Comparison of ENCODE assay signal across 12 cellular contexts in genomic region chr2:68287580-68288441, GRCh38. TPM values are rescaled to one million over a fixed set of nuclear protein-coding genes. Genes with fewer than 3 reads are reported as not detected.
A peak's percentile ranks its signal among the peaks of the same experiment; 100 is the strongest.
DNase-seq lines count a peak whose midpoint lies in the region; ATAC-seq, FAIRE-seq and TF ChIP-seq lines count a peak whose summit lies in the region.
"Had no signal": no experiment of that assay in that cellular context is flagged by ENCODE, and none has a peak within 500 bp of the region (broad histone marks: within the 10 kb centered on the region; RNA-seq: fewer than 3 reads in every experiment).

No MANE protein-coding gene starts in this region.

- 58% methylated on average over 2 of the region's 10 CpGs; no CpG with 5 or more reads in 1 of the 2 experiments for WGBS in IMR-90 (ENCODE audit: extremely low coverage in 2 of 2, insufficient read length in 1 of 2), 2 experiments
- WGBS in K562 (ENCODE audit: insufficient coverage, low coverage, missing lambda C conversion rate): 16% methylated on average over 10 of the region's 10 CpGs

- H3K14ac ChIP-seq in IMR-90 (replicated peaks; ENCODE audit: low read depth, low read length): no peak overlapping the region

- TF ChIP-seq POLR2A in IMR-90 (IDR thresholded peaks at IDR 0.05; ENCODE audit: low read depth, low read length): no peak
- no peak for TF ChIP-seq POLR2A in K562 (conservative IDR thresholded peaks at IDR 0.05)

- ATAC-seq in IMR-90 (ENCODE audit: low read depth) (peak; percentile 49), K562 (peak; percentile 77)
- no peak for ATAC-seq in activated CD4-positive, CD25-positive, alpha-beta regulatory T cell treated with anti-CD3 and anti-CD28 coated beads, Interleukin-2, amount 50 U/mL, for 24 hours
- ATAC-seq: WTC11 had no signal

- no peaks in the 10 kb centered on the region for H3K36me3 ChIP-seq in IMR-90 (ENCODE audit: control insufficient read depth, insufficient read depth, low read length)
- H3K36me3 ChIP-seq in K562 (ENCODE audit: control insufficient read depth, insufficient read depth, low read length): no peaks in the 10 kb centered on the region
- no peaks in the 10 kb centered on the region for H3K36me3 ChIP-seq in skeletal muscle satellite cell (ENCODE audit: insufficient read depth, low read length)

- H4K91ac ChIP-seq in IMR-90 (ENCODE audit: insufficient read depth, low read depth, low read length): no peak overlapping the region

- no peak overlapping the region for H4K5ac ChIP-seq in IMR-90 (ENCODE audit: low read depth, low read length)

- H3K27me3 ChIP-seq in IMR-90 (ENCODE audit: control insufficient read depth, insufficient read depth, low read length) (no peaks in the 10 kb centered on the region), K562 (ENCODE audit: control insufficient read depth in 2 of 2, insufficient read depth in 2 of 2, low read length in 2 of 2) (no peaks in the 10 kb centered on the region), skeletal muscle satellite cell (ENCODE audit: control insufficient read depth, insufficient read depth, low read length) (no peaks in the 10 kb centered on the region)

- H3K18ac ChIP-seq in IMR-90 (ENCODE audit: low read depth, low read length): no peak overlapping the region

- no peak overlapping the region for H4K8ac ChIP-seq in IMR-90 (ENCODE audit: low read depth in 2 of 2, low read length in 2 of 2)

- DNase-seq in IMR-90: peak; percentile 61
- peak; percentile 30 to 77 (median 46) for DNase-seq in K562 (ENCODE audit: extremely low read depth in 1 of 4, low spot score in 3 of 4)
- peak; percentile 82 for DNase-seq in iris pigment epithelial cell (ENCODE audit: low read depth)
- no peak for DNase-seq in cerebellar nuclear complex (lab: John Stamatoyannopoulos, UW)
- no peak for DNase-seq in mesenteric fat pad (ENCODE audit: low spot score)
- no peak for DNase-seq in NCI-H446 treated with DMSO at 0.1 percent for 48 hours (lab: John Stamatoyannopoulos, UW)
- DNase-seq: HCEC 1CT, NCI-H1048, retina had no signal

- H3K27ac ChIP-seq in IMR-90 (ENCODE audit: insufficient read depth, low read length) (no peak overlapping the region), K562 (ENCODE audit: extremely low read depth, low read depth, low read length) (peak overlapping the region; percentile 77)

- dilution Hi-C loops in IMR-90 (cut with HindIII; ENCODE audit: low sequenced_read_pairs, unreplicated experiment): no loop called here

- no peak overlapping the region for H3K56ac ChIP-seq in IMR-90 (ENCODE audit: extremely low read depth, insufficient read depth, low read length)

- no peak for TF ChIP-seq CTCF in IMR-90 (conservative IDR thresholded peaks at IDR 0.05; ENCODE audit: low read depth, low read length)
- no peak for TF ChIP-seq CTCF in K562 (IDR thresholded peaks at IDR 0.05 in 2 of 3, conservative IDR thresholded peaks at IDR 0.05 in 1 of 3; ENCODE audit: insufficient read depth in 2 of 3, low read depth in 1 of 3, low read length in 3 of 3)

- no peak overlapping the region for H2AK9ac ChIP-seq in IMR-90 (replicated peaks; ENCODE audit: low read depth, low read length, poor library complexity)

- TF ChIP-seq RAD21 in IMR-90 (IDR thresholded peaks at IDR 0.05; ENCODE audit: low read length): no peak
- TF ChIP-seq RAD21 in K562 (CRISPR knock-in tag; conservative IDR thresholded peaks at IDR 0.05 in 1 of 2, IDR thresholded peaks at IDR 0.05 in 1 of 2): no peak; a peak in 1 of 4 replicates

- CTCF ChIA-PET in IMR-90 (lab: Yijun Ruan, JAX) (interaction anchor here (1.2 kb wide), 1 partner anchor 166 kb away, joined by 3 read pairs; no protein-coding TSS in a partner anchor), K562 (lab: Yijun Ruan, JAX; ENCODE audit: low intra/inter-chr PET ratio) (no interaction called here)

- no peaks in the 10 kb centered on the region for H4K20me1 ChIP-seq in IMR-90 (ENCODE audit: insufficient read depth, low read length)
- no peaks in the 10 kb centered on the region for H4K20me1 ChIP-seq in K562 (replicated peaks; ENCODE audit: control insufficient read depth, insufficient read depth, low read length)

- intact Hi-C loops in IMR-90 (cut with micrococcal nuclease): loop anchor here (5.0 kb wide), 1 partner anchor 154 kb away; no protein-coding TSS in a partner anchor
- intact Hi-C loops in K562 (cut with micrococcal nuclease): no loop called here

- H2AFZ ChIP-seq in IMR-90 (replicated peaks; ENCODE audit: low read length, poor library complexity) (no peak overlapping the region), K562 (ENCODE audit: low read depth, low read length) (peak overlapping the region; percentile 91)

- H3K9ac ChIP-seq in IMR-90 (ENCODE audit: low read depth, low read length) (no peak overlapping the region), K562 (ENCODE audit: insufficient read depth in 1 of 2, low read depth in 2 of 2, low read length in 2 of 2) (peak overlapping the region; percentile 36 to 59; a peak in 2 of 4 replicates), skeletal muscle satellite cell (ENCODE audit: low read depth, low read length) (no peak overlapping the region)

- H3K4me3 ChIP-seq in IMR-90 (ENCODE audit: insufficient read depth, low read depth, low read length) (no peak overlapping the region), K562 (no peak overlapping the region), skeletal muscle satellite cell (ENCODE audit: low read length) (no peak overlapping the region)

- no peak overlapping the region for H3K4ac ChIP-seq in IMR-90 (ENCODE audit: low read depth, low read length)

- FAIRE-seq in K562 (lab: Jason Lieb, UNC): peak; percentile 58

- no peak overlapping the region for H2BK5ac ChIP-seq in IMR-90 (ENCODE audit: low read depth, low read length, poor library complexity, severe bottlenecking)

- POLR2A ChIA-PET in IMR-90 (lab: Charles Lee; ENCODE audit: unreplicated experiment) (no interaction called here), K562 (lab: Yijun Ruan, JAX) (interaction anchor here (0.8 to 1.0 kb wide), 2 partner anchors 23 to 28 kb away, joined by 3 to 4 read pairs; no protein-coding TSS in a partner anchor)

- H3K4me1 ChIP-seq in IMR-90 (ENCODE audit: control insufficient read depth, insufficient read depth, low read length) (no peaks in the 10 kb centered on the region; the same call in 1 of the 2 replicates), K562 (replicated peaks in 1 of 2; ENCODE audit: control insufficient read depth in 2 of 2, insufficient read depth in 2 of 2, low read length in 2 of 2) (peaks cover 14 to 41% of the 10 kb centered on the region in 2 experiments), skeletal muscle satellite cell (ENCODE audit: control insufficient read depth, insufficient read depth, low read length) (peaks cover 21% of the 10 kb centered on the region)

- 0 out of 2 replicates have a peak overlapping the region, but pooled peaks have one; percentile 36 for H3K23ac ChIP-seq in IMR-90 (ENCODE audit: low read depth, low read length)

- no peak overlapping the region; the same call in 1 of the 2 replicates for H2BK20ac ChIP-seq in IMR-90 (ENCODE audit: low read depth, low read length)

- peaks cover 0 to 1% of the 10 kb centered on the region in 2 experiments; a peak in 1 of 4 replicates for H3K79me1 ChIP-seq in IMR-90 (ENCODE audit: low read depth in 1 of 2, low read length in 2 of 2)

- H2BK120ac ChIP-seq in IMR-90 (ENCODE audit: low read depth, low read length): no peak overlapping the region

- no peaks in the 10 kb centered on the region for H3K79me2 ChIP-seq in K562 (ENCODE audit: control insufficient read depth, insufficient read depth, low read length)

- no peaks in the 10 kb centered on the region for H3K9me3 ChIP-seq in IMR-90 (ENCODE audit: control insufficient read depth, insufficient read depth, low read length)
- H3K9me3 ChIP-seq in K562 (replicated peaks; ENCODE audit: control insufficient read depth, insufficient read depth, low read depth, low read length): no peaks in the 10 kb centered on the region
- H3K9me3 ChIP-seq in skeletal muscle satellite cell (replicated peaks; ENCODE audit: low read length): no peaks in the 10 kb centered on the region

- no peak overlapping the region for H2BK15ac ChIP-seq in IMR-90 (ENCODE audit: low read depth, low read length)

- no peak overlapping the region for H2AK5ac ChIP-seq in IMR-90 (ENCODE audit: low read depth, low read length)

- in situ Hi-C loops in IMR-90 (cut with MboI; ENCODE audit: low sequenced_read_pairs) (loop anchor here (5.0 kb wide), 1 partner anchor 166 kb away; no protein-coding TSS in a partner anchor), K562 (cut with MboI) (no loop called here)

- peaks cover 3% of the 10 kb centered on the region; the same call in 1 of the 2 replicates for H3K9me1 ChIP-seq in IMR-90 (ENCODE audit: insufficient read depth, low read length)
- no peaks in the 10 kb centered on the region for H3K9me1 ChIP-seq in K562 (ENCODE audit: control insufficient read depth, insufficient read depth, low read length)

- TF ChIP-seq EP300 in K562 (IDR thresholded peaks at IDR 0.05; ENCODE audit: low read length): no peak; the same call in none of the 2 replicates

- no peak overlapping the region for H3K4me2 ChIP-seq in IMR-90 (ENCODE audit: low read depth, low read length)
- peak overlapping the region; percentile 31 for H3K4me2 ChIP-seq in K562 (ENCODE audit: insufficient read depth, low read length)
- peak overlapping the region; percentile 31 for H3K4me2 ChIP-seq in skeletal muscle satellite cell (ENCODE audit: low read length)

- BruUV-seq in IMR-90 (replicated peaks; lab: Mats Ljungman, UMichigan): no TSS peak
- no TSS peak for BruUV-seq in K562 (replicated peaks; lab: Mats Ljungman, UMichigan)

RNA-seq across cellular contexts. Expression of gene CNRIP1, which starts 31.9 kb away (rescaled TPM):
- total RNA-seq in IMR-90 (2012; rRNA removed): 23.3 and 25.6 TPM in 2 replicates
- 32.6 and 32.7 TPM in 2 replicates for polyA plus RNA-seq in IMR-90 (2012; rRNA removed)
- polyA plus RNA-seq in IMR-90 (2012; cell fraction: cytosol; rRNA removed): 20.4 and 21.8 TPM in 2 replicates
- 9.9 and 22.0 TPM in 2 replicates for polyA plus RNA-seq in IMR-90 (2012; cell fraction: nucleus; rRNA removed; ENCODE audit: low replicate concordance)
- total RNA-seq in K562 (2011; cell fraction: chromatin; rRNA removed; ENCODE audit: low replicate concordance): 0.42 and 1.1 TPM in 2 replicates
- total RNA-seq in K562 (2011; cell fraction: nucleolus; rRNA removed): 0.83 and 1.2 TPM in 2 replicates
- 0.51 and 1.5 TPM in 2 replicates for total RNA-seq in K562 (2011; cell fraction: nucleoplasm; rRNA removed)
- total RNA-seq in K562 (2014; rRNA removed): 0.59 and 1.6 TPM in 2 replicates
- 1.1 TPM in 2 replicates for total RNA-seq in K562 (2014; rRNA removed; fragmentation: Illumina TruSeq; extraction: Trizol)
- total RNA-seq in K562 (2015; rRNA removed; fragmentation: Illumina TruSeq; extraction: Trizol): 1.3 and 1.8 TPM in 2 replicates
- 1.3 and 1.6 TPM in 2 replicates for total RNA-seq in K562 (2021)
- polyA plus RNA-seq in K562 (2011; rRNA removed): 0.30 and 1.9 TPM in 2 replicates
- polyA plus RNA-seq in K562 (2011; cell fraction: cytosol; rRNA removed): 0.22 and 1.1 TPM in 2 replicates
- 0.10 and 1.9 TPM in 2 replicates for polyA plus RNA-seq in K562 (2011; cell fraction: nucleus; rRNA removed)
- 3.5 and 4.2 TPM in 2 replicates for polyA plus RNA-seq in K562 (2012)
- 1.0 and 2.1 TPM in 2 replicates for polyA plus RNA-seq in K562 (2014; fragmentation: Illumina TruSeq; extraction: Trizol)
- 1 to 10 TPM; 1.3 to 1.6 TPM for polyA plus RNA-seq in K562 (2014; fragmentation: Nextera tagmentation; extraction: Ambion mirVana)
- 1.3 and 1.5 TPM in 2 replicates for polyA plus RNA-seq in K562 (2014; rRNA removed)
- 0.30 and 0.67 TPM in 2 replicates for polyA minus RNA-seq in K562 (2011; rRNA and poly(A)+ RNA removed)
- polyA minus RNA-seq in K562 (2011; cell fraction: cytosol; rRNA and poly(A)+ RNA removed): 1.8 TPM in 1 of 2 replicates, not detected in the other
- polyA minus RNA-seq in K562 (2011; cell fraction: nucleus; rRNA and poly(A)+ RNA removed): 0.56 and 1.2 TPM in 2 replicates
- total RNA-seq in skeletal muscle satellite cell (2012; rRNA removed): 24.3 and 29.9 TPM in 2 replicates
- total RNA-seq in mesenteric fat pad: 31.6 TPM

RNA-seq across cellular contexts. Expression of gene PPP3R1, which starts 35.5 kb away (rescaled TPM):
- total RNA-seq in IMR-90 (2012; rRNA removed) (9.1 and 18.1 TPM in 2 replicates), K562 (2014; rRNA removed) (10.5 and 12.5 TPM in 2 replicates), K562 (2014; rRNA removed; fragmentation: Illumina TruSeq; extraction: Trizol) (38.1 and 44.4 TPM in 2 replicates), K562 (2015; rRNA removed; fragmentation: Illumina TruSeq; extraction: Trizol) (29.3 and 30.0 TPM in 2 replicates), K562 (2021) (69.5 and 70.0 TPM in 2 replicates), mesenteric fat pad (66.2 TPM)
- polyA plus RNA-seq in IMR-90 (2012; rRNA removed) (11.0 and 17.3 TPM in 2 replicates), K562 (2011; rRNA removed) (6.9 and 22.2 TPM in 2 replicates), K562 (2014; fragmentation: Illumina TruSeq; extraction: Trizol) (44.2 and 48.8 TPM in 2 replicates), K562 (2014; fragmentation: Nextera tagmentation; extraction: Ambion mirVana) (10 to 100 TPM in 1 of 2 experiments, 1 to 10 TPM in 1; 3.7 to 12.3 TPM), K562 (2014; rRNA removed) (23.2 and 24.8 TPM in 2 replicates)
- polyA plus RNA-seq in IMR-90 (2012; cell fraction: cytosol; rRNA removed): 2.4 and 3.5 TPM in 2 replicates
- polyA plus RNA-seq in IMR-90 (2012; cell fraction: nucleus; rRNA removed; ENCODE audit: low replicate concordance): 0.82 and 7.4 TPM in 2 replicates
- total RNA-seq in K562 (2011; cell fraction: chromatin; rRNA removed; ENCODE audit: low replicate concordance): 5.5 and 20.3 TPM in 2 replicates
- total RNA-seq in K562 (2011; cell fraction: nucleolus; rRNA removed): 4.0 and 5.4 TPM in 2 replicates
- total RNA-seq in K562 (2011; cell fraction: nucleoplasm; rRNA removed): 16.5 and 35.3 TPM in 2 replicates
- 4.3 and 6.2 TPM in 2 replicates for polyA plus RNA-seq in K562 (2011; cell fraction: cytosol; rRNA removed)
- 4.3 and 5.0 TPM in 2 replicates for polyA plus RNA-seq in K562 (2011; cell fraction: nucleus; rRNA removed)
- polyA plus RNA-seq in K562 (2012): 39.5 and 45.7 TPM in 2 replicates
- polyA minus RNA-seq in K562 (2011; rRNA and poly(A)+ RNA removed): 18.4 and 33.2 TPM in 2 replicates
- polyA minus RNA-seq in K562 (2011; cell fraction: cytosol; rRNA and poly(A)+ RNA removed): 16.5 and 25.1 TPM in 2 replicates
- polyA minus RNA-seq in K562 (2011; cell fraction: nucleus; rRNA and poly(A)+ RNA removed): 5.4 and 6.0 TPM in 2 replicates
- 21.8 and 23.2 TPM in 2 replicates for total RNA-seq in skeletal muscle satellite cell (2012; rRNA removed)

Comparison
In these comparisons a context has a peak if more than half of its experiments do, and no peak if none do; other contexts are left out.
1. ATAC-seq: peak in IMR-90 (single experiment) and K562 (single experiment); none in activated CD4-positive, CD25-positive, alpha-beta regulatory T cell treated with anti-CD3 and anti-CD28 coated beads, Interleukin-2, amount 50 U/mL, for 24 hours (0 of 2).
2. DNase-seq: peak in IMR-90 (single experiment), K562 (4 of 4) and iris pigment epithelial cell (single experiment); none in cerebellar nuclear complex (0 of 2), mesenteric fat pad (single experiment) and NCI-H446 treated with DMSO at 0.1 percent for 48 hours (single experiment).
3. H3K9ac ChIP-seq: peak in K562 (2 of 2); none in IMR-90 (single experiment) and skeletal muscle satellite cell (single experiment).